In the genomic region with DNA sequence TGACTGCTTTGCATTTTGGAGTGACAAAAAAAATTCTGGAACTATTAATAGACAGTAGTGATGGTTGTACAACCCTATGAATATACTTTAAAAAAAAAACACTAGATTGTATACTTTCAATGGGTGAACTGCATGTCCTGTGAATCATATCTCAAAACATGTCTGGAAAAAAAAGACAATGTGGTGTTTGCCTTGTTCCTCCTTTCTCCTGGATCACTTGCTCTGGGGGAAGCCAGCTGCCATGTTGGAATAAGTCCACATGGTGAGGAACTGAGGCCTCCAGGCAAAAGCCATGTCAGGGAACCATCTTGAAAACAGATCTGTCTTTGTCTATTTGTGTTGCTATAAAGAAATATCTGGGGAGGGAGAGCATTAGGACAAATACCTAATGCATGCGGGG, we compare ENCODE assay signal across 20 cellular contexts.
"Had no signal": no experiment of that assay in that cellular context is flagged by ENCODE, and none has a peak within 500 bp of the region (broad histone marks: within the 10 kb centered on the region; RNA-seq: fewer than 3 reads in every experiment).

No MANE protein-coding gene starts in this region.

- FAIRE-seq: HepG2, RCC 7860 had no signal

- H3K27ac ChIP-seq: RWPE1 had no signal

- DNase-seq: IMR-90, Karpas-422, KG1, MM.1S, NCI-H1092 treated with DMSO at 0.1 percent for 48 hours, NCI-H1436, NCI-H187, NCI-H2081 treated with DMSO at 0.1 percent for 48 hours, NCI-H2171, NCI-H226, NCI-H446, NCI-H510A, NCI-H524 treated with DMSO at 0.1 percent for 48 hours, NCI-H69, NCI-H774, SHP77 had no signal

- ATAC-seq: HepG2, SK-N-SH treated with all-trans-retinoic acid at 6 μM for 48 hours had no signal
